Comparison of ENCODE assay signal across 8 cellular contexts in genomic region chr4:54064317-54065275, GRCh38. TPM values are rescaled to one million over a fixed set of nuclear protein-coding genes. Genes with fewer than 3 reads are reported as not detected.
DNase-seq lines count a peak whose midpoint lies in the region; ATAC-seq and TF ChIP-seq lines count a peak whose summit lies in the region.

Gene CHIC2 (minus strand): TSS chr4:54064605. CDS start chr4:54064300, 305 bp downstream.

- H3K27me3 ChIP-seq in AG04450 (ENCODE audit: control insufficient read depth, insufficient read depth, low read length): no peaks in the 10 kb centered on the region
- H3K27me3 ChIP-seq in WERI-Rb-1 (ENCODE audit: insufficient read depth, low read depth, severe bottlenecking): no peaks in the 10 kb centered on the region
- no peaks in the 10 kb centered on the region for H3K27me3 ChIP-seq in breast epithelium
- H3K27me3 ChIP-seq in skeletal muscle tissue (ENCODE audit: control insufficient read depth in 3 of 3, insufficient read depth in 3 of 3, low read length in 3 of 3): no peaks in the 10 kb centered on the region

- H3K9ac ChIP-seq in skeletal muscle tissue (ENCODE audit: low read depth in 1 of 3, low read length in 3 of 3): peak within 1 kb of the TSS; percentile 91 to 94 (median 94)

- peaks cover 4% of the 10 kb centered on the region; the same call in 1 of the 2 replicates for H3K9me3 ChIP-seq in AG04450 (ENCODE audit: control insufficient read depth, insufficient read depth, low read length)
- no peaks in the 10 kb centered on the region for H3K9me3 ChIP-seq in WERI-Rb-1 (ENCODE audit: severe bottlenecking)
- no peaks in the 10 kb centered on the region for H3K9me3 ChIP-seq in breast epithelium
- H3K9me3 ChIP-seq in iPS-18c (ENCODE audit: control insufficient read depth, insufficient read depth, low read length): no peaks in the 10 kb centered on the region
- no peaks in the 10 kb centered on the region for H3K9me3 ChIP-seq in skeletal muscle tissue (ENCODE audit: control insufficient read depth in 3 of 3, low read length in 3 of 3)

- peak; percentile 72 for DNase-seq in AG04450 (ENCODE audit: low read depth, low spot score)
- DNase-seq in NCI-H2227 treated with DMSO at 0.1 percent for 48 hours (lab: John Stamatoyannopoulos, UW): peak; percentile 70
- peak; percentile 94 for DNase-seq in WERI-Rb-1
- DNase-seq in breast epithelium (ENCODE audit: low spot score in 2 of 2): peak; percentile 93 to 95

- ATAC-seq in GM18909 (IDR thresholded peaks at IDR 0.05; ENCODE audit: poor library complexity, unreplicated experiment): peak; percentile 96
- ATAC-seq in HG03159 (IDR thresholded peaks at IDR 0.05; ENCODE audit: unreplicated experiment): peak; percentile 97

- POLR2A ChIA-PET in AG04450 (lab: Yijun Ruan, JAX): no interaction called here

- peak within 1 kb of the TSS; percentile 88 for H3K4me3 ChIP-seq in AG04450 (ENCODE audit: low read depth, low read length)
- H3K4me3 ChIP-seq in WERI-Rb-1 (ENCODE audit: low read depth, low read length): peak within 1 kb of the TSS; percentile 88
- H3K4me3 ChIP-seq in breast epithelium: peak within 1 kb of the TSS; percentile 85 to 99 (median 98)
- H3K4me3 ChIP-seq in iPS-18c (ENCODE audit: insufficient read depth, low read depth, low read length): peak within 1 kb of the TSS; percentile 93
- H3K4me3 ChIP-seq in skeletal muscle tissue (ENCODE audit: low read length in 3 of 3): peak within 1 kb of the TSS; percentile 91 to 94 (median 92)

- H3K4me1 ChIP-seq in breast epithelium: peaks cover 7 to 8% of the 10 kb centered on the region in 2 donors
- peaks cover 24 to 39% (median 27%) of the 10 kb centered on the region in 3 donors for H3K4me1 ChIP-seq in skeletal muscle tissue (ENCODE audit: control insufficient read depth in 3 of 3, insufficient read depth in 3 of 3, low read length in 3 of 3)

- intact Hi-C loops in breast epithelium (cut with DNase I; ENCODE audit: low total_unique reads): no loop called here

- CTCF ChIA-PET in AG04450 (lab: Charles Lee): interaction anchor here (0.9 kb wide), 1 partner anchor 156 kb away, joined by 3 read pairs; no protein-coding TSS in a partner anchor

- peak within 1 kb of the TSS; percentile 71 for H3K27ac ChIP-seq in AG04450 (ENCODE audit: low read depth, low read length)
- H3K27ac ChIP-seq in WERI-Rb-1: peak within 1 kb of the TSS; percentile 76
- peak within 1 kb of the TSS; percentile 98 to 99 for H3K27ac ChIP-seq in breast epithelium
- peak within 1 kb of the TSS; percentile 94 for H3K27ac ChIP-seq in skeletal muscle tissue (ENCODE audit: low read depth, low read length)

- H3K36me3 ChIP-seq in WERI-Rb-1 (peaks cover 3% of the 10 kb centered on the region; the same call in 1 of the 2 replicates), breast epithelium (no peaks in the 10 kb centered on the region), skeletal muscle tissue (ENCODE audit: control insufficient read depth in 3 of 3, insufficient read depth in 3 of 3, low read length in 3 of 3) (no peaks in the 10 kb centered on the region)

- TF ChIP-seq POLR2A in breast epithelium (IDR thresholded peaks at IDR 0.05): peak; percentile 97

- TF ChIP-seq CTCF in AG04450 (IDR thresholded peaks at IDR 0.05; ENCODE audit: low read depth, low read length): no peak
- TF ChIP-seq CTCF in WERI-Rb-1 (IDR thresholded peaks at IDR 0.05; ENCODE audit: low read depth, low read length): no peak
- no peak for TF ChIP-seq CTCF in breast epithelium (IDR thresholded peaks at IDR 0.05)

RNA-seq across cellular contexts. Expression of gene CHIC2, which starts in this region (rescaled TPM):
- polyA plus RNA-seq in AG04450 (2011; rRNA removed): 22.2 and 32.6 TPM in 2 replicates
- 18.0 and 25.9 TPM in 2 replicates for polyA minus RNA-seq in AG04450 (2011; rRNA and poly(A)+ RNA removed)
- total RNA-seq in breast epithelium: 10 to 100 TPM; 33.9 to 71.4 (median 47.5) TPM
- total RNA-seq in skeletal muscle tissue: 24.5 TPM

Comparison
In these comparisons a context has a peak if more than half of its experiments do, and no peak if none do; other contexts are left out.
1. Peak in every context shown above with its lines: DNase-seq, ATAC-seq, H3K4me3 ChIP-seq and H3K27ac ChIP-seq.